In genomic region chr3:61772439-61772838, GRCh38 we compare ENCODE assay signal across 14 cellular contexts.
"Had no signal": no experiment of that assay in that cellular context is flagged by ENCODE, and none has a peak within 500 bp of the region (broad histone marks: within the 10 kb centered on the region; RNA-seq: fewer than 3 reads in every experiment).

No MANE protein-coding gene starts in this region.

- H3K36me3 Mint-ChIP-seq: activated naive CD8-positive, alpha-beta T cell treated with anti-CD3 and anti-CD28 coated beads for 36 hours; naive thymus-derived CD4-positive, alpha-beta T cell; stimulated activated memory B cell treated with anti-CD40 and anti-IgM and Interleukin-4, amounts not matched to agents 10 μg/mL and 1 μg/mL and 100 μg/mL, for 72 hours had no signal

- H3K4me1 Mint-ChIP-seq: activated CD4-positive, alpha-beta T cell treated with anti-CD3 and anti-CD28 coated beads, Interleukin-2, amount 10 ng/mL, durations not matched to agents 7 days and 5 days; activated naive CD8-positive, alpha-beta T cell treated with anti-CD3 and anti-CD28 coated beads for 36 hours; naive thymus-derived CD4-positive, alpha-beta T cell; stimulated activated memory B cell treated with anti-CD40 and anti-IgM and Interleukin-4, amounts not matched to agents 10 μg/mL and 1 μg/mL and 100 μg/mL, for 72 hours had no signal

- H3K27me3 Mint-ChIP-seq: activated CD4-positive, alpha-beta T cell treated with anti-CD3 and anti-CD28 coated beads, Interleukin-2, amount 10 ng/mL, durations not matched to agents 7 days and 5 days; activated naive CD8-positive, alpha-beta T cell treated with anti-CD3 and anti-CD28 coated beads for 36 hours; stimulated activated memory B cell treated with anti-CD40 and anti-IgM and Interleukin-4, amounts not matched to agents 10 μg/mL and 1 μg/mL and 100 μg/mL, for 72 hours had no signal

- H3K4me3 ChIP-seq: breast epithelium, heart left ventricle, lung, thyroid gland had no signal

- H3K36me3 ChIP-seq: breast epithelium, heart left ventricle, thyroid gland had no signal

- H3K9me3 Mint-ChIP-seq: activated CD4-positive, alpha-beta T cell treated with anti-CD3 and anti-CD28 coated beads, Interleukin-2, amount 10 ng/mL, durations not matched to agents 7 days and 5 days; activated naive CD8-positive, alpha-beta T cell treated with anti-CD3 and anti-CD28 coated beads for 36 hours; activated T-helper 1 cell treated with anti-CD3 and anti-CD28 coated beads, Interleukin-12 subunit alpha, Interleukin-12 subunit beta, Interleukin-2, Interleukin-4 antibody, amounts not matched to agents 30 ng/mL and 10 ng/mL and 1 ng/mL, durations not matched to agents 14 hours and 24 hours and 36 hours; stimulated activated memory B cell treated with anti-CD40 and anti-IgM and Interleukin-4, amounts not matched to agents 10 μg/mL and 1 μg/mL and 100 μg/mL, for 72 hours; T-helper 2 cell treated with Interferon-gamma antibody and Interleukin-4, amounts not matched to agents 5 μg/mL and 100 μg/mL, for 36 hours had no signal

- H3K27me3 ChIP-seq: breast epithelium, heart left ventricle, thyroid gland had no signal

- DNase-seq: activated CD4-positive, alpha-beta T cell treated with anti-CD3 and anti-CD28 coated beads, Interleukin-2, amount 10 ng/mL, durations not matched to agents 7 days and 5 days; activated naive CD8-positive, alpha-beta T cell treated with anti-CD3 and anti-CD28 coated beads for 36 hours; erythroblast; heart left ventricle; left colon; naive thymus-derived CD4-positive, alpha-beta T cell; stimulated activated CD4-positive, alpha-beta T cell treated with anti-CD3 and anti-CD28 coated beads, Interleukin-2, amount 100 ng/mL, for 48 hours had no signal

- H3K27ac ChIP-seq: breast epithelium, heart left ventricle, parathyroid adenoma, thyroid gland had no signal

- H3K9me3 ChIP-seq: breast epithelium, heart left ventricle, thyroid gland had no signal

- H3K9ac ChIP-seq: parathyroid adenoma had no signal

- H3K4me3 Mint-ChIP-seq: activated CD4-positive, alpha-beta T cell treated with anti-CD3 and anti-CD28 coated beads, Interleukin-2, amount 10 ng/mL, durations not matched to agents 7 days and 5 days; activated naive CD8-positive, alpha-beta T cell treated with anti-CD3 and anti-CD28 coated beads for 36 hours; activated T-helper 1 cell treated with anti-CD3 and anti-CD28 coated beads, Interleukin-12 subunit alpha, Interleukin-12 subunit beta, Interleukin-2, Interleukin-4 antibody, amounts not matched to agents 30 ng/mL and 10 ng/mL and 1 ng/mL, durations not matched to agents 14 hours and 24 hours and 36 hours; naive thymus-derived CD4-positive, alpha-beta T cell; stimulated activated memory B cell treated with anti-CD40 and anti-IgM and Interleukin-4, amounts not matched to agents 10 μg/mL and 1 μg/mL and 100 μg/mL, for 72 hours; T-helper 2 cell treated with Interferon-gamma antibody and Interleukin-4, amounts not matched to agents 5 μg/mL and 100 μg/mL, for 36 hours had no signal

- H2AFZ ChIP-seq: parathyroid adenoma had no signal

- H3K27ac Mint-ChIP-seq: activated CD4-positive, alpha-beta T cell treated with anti-CD3 and anti-CD28 coated beads, Interleukin-2, amount 10 ng/mL, durations not matched to agents 7 days and 5 days; activated naive CD8-positive, alpha-beta T cell treated with anti-CD3 and anti-CD28 coated beads for 36 hours; activated T-helper 1 cell treated with anti-CD3 and anti-CD28 coated beads, Interleukin-12 subunit alpha, Interleukin-12 subunit beta, Interleukin-2, Interleukin-4 antibody, amounts not matched to agents 30 ng/mL and 10 ng/mL and 1 ng/mL, durations not matched to agents 14 hours and 24 hours and 36 hours; naive thymus-derived CD4-positive, alpha-beta T cell; stimulated activated memory B cell treated with anti-CD40 and anti-IgM and Interleukin-4, amounts not matched to agents 10 μg/mL and 1 μg/mL and 100 μg/mL, for 72 hours; T-helper 2 cell treated with Interferon-gamma antibody and Interleukin-4, amounts not matched to agents 5 μg/mL and 100 μg/mL, for 36 hours had no signal

- ATAC-seq: left colon; naive thymus-derived CD4-positive, alpha-beta T cell; stimulated activated memory B cell treated with anti-CD40 and anti-IgM and Interleukin-4, amounts not matched to agents 10 μg/mL and 1 μg/mL and 100 μg/mL, for 72 hours had no signal

- H3K4me1 ChIP-seq: breast epithelium had no signal
